ENCODE assay signal across 32 cellular contexts in the genomic region with DNA sequence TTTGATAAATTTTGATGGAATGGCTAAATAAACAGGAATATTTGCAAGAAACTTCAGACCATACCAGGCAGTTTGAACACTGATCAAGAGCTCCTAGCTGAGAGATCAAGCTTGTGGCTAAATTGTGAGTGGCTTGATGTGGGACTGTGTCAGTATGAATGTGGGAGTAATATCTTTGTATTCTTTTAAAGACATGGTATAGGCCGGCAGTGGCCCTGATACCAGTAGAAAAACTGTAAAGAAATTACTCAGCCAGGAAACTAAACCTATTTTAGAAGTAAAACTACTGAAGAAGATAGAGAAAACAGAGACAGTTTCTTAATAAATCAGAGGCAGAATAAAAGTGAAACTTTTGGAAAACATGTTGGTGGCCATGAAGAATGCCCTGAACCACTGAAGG.
"Had no signal": no experiment of that assay in that cellular context is flagged by ENCODE, and none has a peak within 500 bp of the region (broad histone marks: within the 10 kb centered on the region; RNA-seq: fewer than 3 reads in every experiment).

No MANE protein-coding gene starts in this region.

- H3K27me3 ChIP-seq: MG63, SJCRH30 had no signal

- H3K36me3 ChIP-seq: MG63, SJCRH30 had no signal

- H3K9me3 ChIP-seq: MG63, SJCRH30 had no signal

- H2AFZ ChIP-seq: PC-9 had no signal

- H3K4me1 ChIP-seq: SJCRH30 had no signal

- H3K4me2 ChIP-seq: PC-9 had no signal

- ATAC-seq: Panc1, Right ventricle myocardium inferior, SK-N-SH treated with all-trans-retinoic acid at 6 μM for 48 hours, T-cell had no signal

- DNase-seq: Kasumi-1, MG63, MV-4-11, NCI-H1092, NCI-H1105, NCI-H1417 treated with DMSO at 0.1 percent for 48 hours, NCI-H146, NCI-H1694, NCI-H187, NCI-H1930, NCI-H2029 treated with DMSO at 0.1 percent for 48 hours, NCI-H2081 treated with DMSO at 0.1 percent for 48 hours, NCI-H2107, NCI-H2171, NCI-H226, NCI-H446 treated with DMSO at 0.1 percent for 48 hours, NCI-H510A, NCI-H524, NCI-H526, NCI-H69, NCI-H748 treated with DMSO at 0.1 percent for 48 hours, NCI-H82, PC-9, SHP77, SIG-M5, SJCRH30, T-cell had no signal

- H3K27ac ChIP-seq: PC-9, RWPE1, SJCRH30, SK-N-MC had no signal

- H3K4me3 ChIP-seq: MG63, PC-9, SJCRH30, SK-N-MC had no signal
